ENCODE assay signal across 8 cellular contexts in the genomic region with DNA sequence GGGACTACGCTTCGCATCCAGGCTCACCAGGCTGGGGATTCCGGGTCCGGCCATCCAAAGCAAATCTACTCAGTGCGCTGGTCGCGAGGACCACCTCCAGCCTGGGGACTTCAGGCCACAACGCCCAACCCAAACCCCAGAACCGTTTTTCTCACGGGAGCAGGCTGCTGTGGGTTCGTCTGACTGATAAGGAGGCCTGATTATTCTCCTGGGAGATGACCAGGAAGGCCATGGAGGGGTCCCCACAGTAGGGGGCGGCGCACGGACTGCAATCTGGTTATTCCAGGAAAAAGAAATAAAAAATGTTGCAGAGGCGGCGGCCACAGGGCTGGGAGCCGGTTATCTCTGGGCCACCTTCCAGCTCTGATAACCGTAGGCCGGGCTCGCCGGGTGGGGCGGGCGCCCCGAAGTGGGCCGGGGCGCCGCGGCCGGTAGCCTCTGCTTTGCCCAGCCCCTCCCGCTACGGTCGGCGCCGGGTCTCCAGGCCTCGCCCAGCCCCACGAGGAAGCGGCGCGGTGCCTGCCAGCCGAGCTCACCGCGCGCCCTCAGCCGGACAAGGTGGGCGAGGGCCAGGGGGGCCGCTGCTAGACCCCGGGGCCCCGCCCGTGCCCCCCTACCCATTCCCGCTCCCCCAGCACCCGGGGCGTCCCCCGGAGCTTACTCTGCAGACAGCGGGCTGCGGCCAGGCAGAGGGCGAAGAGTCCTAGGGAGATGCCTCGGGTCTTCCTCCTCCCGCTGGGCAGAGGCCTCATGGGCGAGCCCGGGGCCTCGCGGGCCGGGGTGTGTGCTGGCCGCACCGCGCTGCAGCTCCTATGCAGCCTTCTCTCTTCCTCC. TPM values are rescaled to one million over a fixed set of nuclear protein-coding genes. Genes with fewer than 3 reads are reported as not detected.
DNase-seq lines count a peak whose midpoint lies in the region; ATAC-seq and TF ChIP-seq lines count a peak whose summit lies in the region.
"Had no signal": no experiment of that assay in that cellular context is flagged by ENCODE, and none has a peak within 500 bp of the region (broad histone marks: within the 10 kb centered on the region; RNA-seq: fewer than 3 reads in every experiment).

No MANE protein-coding gene starts in this region.

- DNase-seq in M059J (ENCODE audit: low read depth) (peak; percentile 35), hepatic stellate cell (ENCODE audit: low spot score) (peak; percentile 43), nephron progenitor cell (no peak)
- no peak for DNase-seq in activated naive CD4-positive, alpha-beta T cell treated with anti-CD3 and anti-CD28 coated beads, Interleukin-2, amount 10 ng/mL, durations not matched to agents 7 days and 5 days

- H3K4me1 Mint-ChIP-seq in activated T-helper 17 cell treated with anti-CD3 and anti-CD28 coated beads, Interleukin-2, amount 50 U/mL, for 72 hours: peaks cover 5% of the 10 kb centered on the region
- no peaks in the 10 kb centered on the region for H3K4me1 Mint-ChIP-seq in stimulated activated memory B cell treated with anti-CD40 and anti-IgM and Interleukin-4, amounts not matched to agents 10 μg/mL and 1 μg/mL and 100 μg/mL, for 72 hours
- peaks cover 12% of the 10 kb centered on the region for H3K4me1 Mint-ChIP-seq in nephron progenitor cell
- peaks cover 4% of the 10 kb centered on the region for H3K4me1 Mint-ChIP-seq in activated naive CD4-positive, alpha-beta T cell treated with anti-CD3 and anti-CD28 coated beads, Interleukin-2, amount 10 ng/mL, durations not matched to agents 7 days and 5 days

- CTCF ChIA-PET in activated naive CD4-positive, alpha-beta T cell treated with anti-CD3 and anti-CD28 coated beads, Interleukin-2, amount 10 ng/mL, durations not matched to agents 7 days and 5 days (lab: Charles Lee): interaction anchor here (0.6 kb wide), 1 partner anchor 780 kb away, joined by 3 read pairs; no protein-coding TSS in a partner anchor

- no peaks in the 10 kb centered on the region for H3K9me3 Mint-ChIP-seq in activated T-helper 17 cell treated with anti-CD3 and anti-CD28 coated beads, Interleukin-2, amount 50 U/mL, for 72 hours
- no peaks in the 10 kb centered on the region for H3K9me3 Mint-ChIP-seq in stimulated activated memory B cell treated with anti-CD40 and anti-IgM and Interleukin-4, amounts not matched to agents 10 μg/mL and 1 μg/mL and 100 μg/mL, for 72 hours
- H3K9me3 Mint-ChIP-seq in nephron progenitor cell: no peaks in the 10 kb centered on the region
- H3K9me3 Mint-ChIP-seq in activated naive CD4-positive, alpha-beta T cell treated with anti-CD3 and anti-CD28 coated beads, Interleukin-2, amount 10 ng/mL, durations not matched to agents 7 days and 5 days: no peaks in the 10 kb centered on the region

- H3K36me3 Mint-ChIP-seq in activated T-helper 17 cell treated with anti-CD3 and anti-CD28 coated beads, Interleukin-2, amount 50 U/mL, for 72 hours (ENCODE audit: low read depth): no peaks in the 10 kb centered on the region
- H3K36me3 Mint-ChIP-seq in stimulated activated memory B cell treated with anti-CD40 and anti-IgM and Interleukin-4, amounts not matched to agents 10 μg/mL and 1 μg/mL and 100 μg/mL, for 72 hours: no peaks in the 10 kb centered on the region
- H3K36me3 Mint-ChIP-seq in nephron progenitor cell (ENCODE audit: low read depth): no peaks in the 10 kb centered on the region
- no peaks in the 10 kb centered on the region for H3K36me3 Mint-ChIP-seq in activated naive CD4-positive, alpha-beta T cell treated with anti-CD3 and anti-CD28 coated beads, Interleukin-2, amount 10 ng/mL, durations not matched to agents 7 days and 5 days

- no peak for ATAC-seq in activated T-helper 17 cell treated with anti-CD3 and anti-CD28 coated beads, Interleukin-2, amount 50 U/mL, for 72 hours (replicated peaks)
- ATAC-seq in stimulated activated memory B cell treated with anti-CD40 and anti-IgM and Interleukin-4, amounts not matched to agents 10 μg/mL and 1 μg/mL and 100 μg/mL, for 72 hours: peak; percentile 18
- no peak for ATAC-seq in HG03565 (IDR thresholded peaks at IDR 0.05; ENCODE audit: unreplicated experiment)

- TF ChIP-seq CTCF in nephron progenitor cell (IDR thresholded peaks at IDR 0.05): no peak

- peaks cover 13% of the 10 kb centered on the region for H3K27me3 Mint-ChIP-seq in activated T-helper 17 cell treated with anti-CD3 and anti-CD28 coated beads, Interleukin-2, amount 50 U/mL, for 72 hours
- peaks cover 38% of the 10 kb centered on the region for H3K27me3 Mint-ChIP-seq in stimulated activated memory B cell treated with anti-CD40 and anti-IgM and Interleukin-4, amounts not matched to agents 10 μg/mL and 1 μg/mL and 100 μg/mL, for 72 hours
- no peaks in the 10 kb centered on the region for H3K27me3 Mint-ChIP-seq in nephron progenitor cell (ENCODE audit: low read depth, poor library complexity)
- H3K27me3 Mint-ChIP-seq in activated naive CD4-positive, alpha-beta T cell treated with anti-CD3 and anti-CD28 coated beads, Interleukin-2, amount 10 ng/mL, durations not matched to agents 7 days and 5 days: peaks cover 44% of the 10 kb centered on the region

- H3K4me3 Mint-ChIP-seq in activated T-helper 17 cell treated with anti-CD3 and anti-CD28 coated beads, Interleukin-2, amount 50 U/mL, for 72 hours: peak overlapping the region; percentile 42
- H3K4me3 Mint-ChIP-seq in stimulated activated memory B cell treated with anti-CD40 and anti-IgM and Interleukin-4, amounts not matched to agents 10 μg/mL and 1 μg/mL and 100 μg/mL, for 72 hours: no peak overlapping the region
- H3K4me3 Mint-ChIP-seq in nephron progenitor cell: no peak overlapping the region
- no peak overlapping the region for H3K4me3 Mint-ChIP-seq in activated naive CD4-positive, alpha-beta T cell treated with anti-CD3 and anti-CD28 coated beads, Interleukin-2, amount 10 ng/mL, durations not matched to agents 7 days and 5 days

- H3K27ac Mint-ChIP-seq in activated T-helper 17 cell treated with anti-CD3 and anti-CD28 coated beads, Interleukin-2, amount 50 U/mL, for 72 hours: no peak overlapping the region
- no peak overlapping the region for H3K27ac Mint-ChIP-seq in stimulated activated memory B cell treated with anti-CD40 and anti-IgM and Interleukin-4, amounts not matched to agents 10 μg/mL and 1 μg/mL and 100 μg/mL, for 72 hours
- H3K27ac Mint-ChIP-seq in nephron progenitor cell: no peak overlapping the region
- H3K27ac Mint-ChIP-seq in activated naive CD4-positive, alpha-beta T cell treated with anti-CD3 and anti-CD28 coated beads, Interleukin-2, amount 10 ng/mL, durations not matched to agents 7 days and 5 days: no peak overlapping the region

RNA-seq across cellular contexts. Expression of gene VSTM5, which starts 0.5 kb away (rescaled TPM):
- not detected in 2 replicates for total RNA-seq in M059J (2014; rRNA removed; shearing (Covaris generic))
- not detected for total RNA-seq in activated T-helper 17 cell treated with anti-CD3 and anti-CD28 coated beads, Interleukin-2, amount 50 U/mL, for 72 hours
- total RNA-seq: LHCN-M2 had no signal

Comparison
In these comparisons a context has a peak if more than half of its experiments do, and no peak if none do; other contexts are left out.
1. DNase-seq: peak in M059J (single experiment) and hepatic stellate cell (single experiment); none in nephron progenitor cell (single experiment) and activated naive CD4-positive, alpha-beta T cell treated with anti-CD3 and anti-CD28 coated beads, Interleukin-2, amount 10 ng/mL, durations not matched to agents 7 days and 5 days (single experiment).